11 cellular contexts compared by ENCODE assay signal in the genomic region with DNA sequence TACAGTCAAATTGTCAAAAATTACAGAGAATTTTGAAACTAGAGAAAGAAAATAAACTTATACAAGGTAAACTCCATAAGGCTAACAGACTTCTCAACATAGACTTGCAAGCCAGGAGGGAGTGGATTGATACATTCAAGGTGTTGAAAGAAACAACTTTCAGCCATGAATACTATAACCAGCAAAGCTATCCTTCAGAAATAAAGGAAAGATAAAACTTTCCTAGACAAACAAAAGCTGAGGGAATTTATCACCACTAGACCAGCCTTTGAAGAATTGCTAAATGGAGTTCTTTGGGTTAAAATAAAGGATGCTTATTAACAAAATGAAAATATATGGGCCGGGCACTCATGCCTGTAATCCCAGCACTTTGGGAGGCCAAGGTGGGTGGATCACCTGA. TPM values are rescaled to one million over a fixed set of nuclear protein-coding genes. Genes with fewer than 3 reads are reported as not detected.
"Had no signal": no experiment of that assay in that cellular context is flagged by ENCODE, and none has a peak within 500 bp of the region (broad histone marks: within the 10 kb centered on the region; RNA-seq: fewer than 3 reads in every experiment).

No MANE protein-coding gene starts in this region.

- H3K9ac ChIP-seq: GM23248 had no signal

- H3K4me3 ChIP-seq: GM23248, HAP-1 had no signal

- H3K36me3 ChIP-seq: HAP-1 had no signal

- DNase-seq: GM23248, GOT3, H7, HFFc6, Kasumi-1, KG1 had no signal

- H3K27ac Mint-ChIP-seq: HFFc6, IgD-negative memory B cell had no signal

- H3K27ac ChIP-seq: GM23248, HL-60 had no signal

- H3K4me3 Mint-ChIP-seq: HFFc6 had no signal

- H3K4me1 ChIP-seq: HAP-1 had no signal

- H2AFZ ChIP-seq: GM23248 had no signal

RNA-seq across cellular contexts. Expression of a gene that starts 52.7 kb away (rescaled TPM):
- total RNA-seq: GM23248, H4, H7, HFFc6, HT1080 had no signal
- polyA plus RNA-seq: GM23248, IgD-negative memory B cell had no signal
